25 cellular contexts compared by ENCODE assay signal in the genomic region with DNA sequence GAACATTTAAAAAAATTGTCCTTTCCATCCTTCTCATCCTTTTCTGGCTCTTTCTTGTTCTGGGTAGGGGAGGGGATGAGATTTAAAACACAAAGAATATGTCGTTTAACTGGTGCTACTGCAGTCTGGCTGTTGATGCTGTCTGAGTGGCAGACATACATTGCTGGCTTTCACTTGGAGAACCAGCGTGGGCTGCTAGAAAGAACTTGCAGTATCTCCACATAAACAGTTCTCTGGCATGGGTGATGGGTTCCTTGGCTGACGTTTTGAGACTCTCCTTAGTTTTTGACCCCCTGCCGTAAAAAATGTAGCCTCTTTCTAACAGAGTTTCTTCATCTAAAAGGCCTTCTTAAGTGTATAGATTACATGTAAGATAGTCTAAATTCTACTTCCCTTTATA.
"Had no signal": no experiment of that assay in that cellular context is flagged by ENCODE, and none has a peak within 500 bp of the region (broad histone marks: within the 10 kb centered on the region; RNA-seq: fewer than 3 reads in every experiment).

No MANE protein-coding gene starts in this region.

- H3K4me3 Mint-ChIP-seq: activated CD4-positive, alpha-beta memory T cell treated with anti-CD3 and anti-CD28 coated beads for 36 hours; activated CD4-positive, alpha-beta T cell treated with anti-CD3 and anti-CD28 coated beads for 36 hours; activated CD4-positive, alpha-beta T cell treated with anti-CD3 and anti-CD28 coated beads, Interleukin-2, amount 10 ng/mL, durations not matched to agents 24 days and 14 days; activated naive CD4-positive, alpha-beta T cell treated with anti-CD3 and anti-CD28 coated beads, Interleukin-2, amount 10 ng/mL, durations not matched to agents 7 days and 5 days; activated naive CD8-positive, alpha-beta T cell treated with anti-CD3 and anti-CD28 coated beads, Interleukin-2, amount 10 ng/mL, durations not matched to agents 7 days and 5 days; activated T-cell treated with anti-CD3 and anti-CD28 coated beads, Interleukin-2, amount 50 U/mL, for 24 hours; activated T-cell treated with anti-CD3 and anti-CD28 coated beads, Interleukin-2, amount 50 U/mL, for 72 hours; endodermal cell had no signal

- H3K4me1 Mint-ChIP-seq: activated CD4-positive, alpha-beta T cell treated with anti-CD3 and anti-CD28 coated beads for 36 hours; activated CD4-positive, alpha-beta T cell treated with anti-CD3 and anti-CD28 coated beads, Interleukin-2, amount 10 ng/mL, durations not matched to agents 24 days and 14 days; activated naive CD4-positive, alpha-beta T cell treated with anti-CD3 and anti-CD28 coated beads, Interleukin-2, amount 10 ng/mL, durations not matched to agents 7 days and 5 days; activated naive CD8-positive, alpha-beta T cell treated with anti-CD3 and anti-CD28 coated beads, Interleukin-2, amount 10 ng/mL, durations not matched to agents 7 days and 5 days; endodermal cell had no signal

- H3K4me3 ChIP-seq: body of pancreas, colonic mucosa had no signal

- H3K9me3 Mint-ChIP-seq: activated CD4-positive, alpha-beta memory T cell treated with anti-CD3 and anti-CD28 coated beads for 36 hours; activated CD4-positive, alpha-beta T cell treated with anti-CD3 and anti-CD28 coated beads, Interleukin-2, amount 10 ng/mL, durations not matched to agents 24 days and 14 days; activated T-cell treated with anti-CD3 and anti-CD28 coated beads, Interleukin-2, amount 50 U/mL, for 24 hours had no signal

- H3K36me3 Mint-ChIP-seq: activated CD4-positive, alpha-beta memory T cell treated with anti-CD3 and anti-CD28 coated beads for 36 hours; activated naive CD4-positive, alpha-beta T cell treated with anti-CD3 and anti-CD28 coated beads, Interleukin-2, amount 10 ng/mL, durations not matched to agents 7 days and 5 days; activated naive CD4-positive, alpha-beta T cell treated with anti-CD3 and anti-CD28 coated beads, Interleukin-2, amount 50 U/mL, for 72 hours; activated naive CD8-positive, alpha-beta T cell treated with anti-CD3 and anti-CD28 coated beads, Interleukin-2, amount 10 ng/mL, durations not matched to agents 7 days and 5 days had no signal

- H3K4me1 ChIP-seq: body of pancreas, colonic mucosa had no signal

- ATAC-seq: activated CD4-positive, alpha-beta T cell treated with anti-CD3 and anti-CD28 coated beads for 36 hours; activated naive CD4-positive, alpha-beta T cell treated with anti-CD3 and anti-CD28 coated beads, Interleukin-2, amount 50 U/mL, for 72 hours; activated T-cell treated with anti-CD3 and anti-CD28 coated beads, Interleukin-2, amount 50 U/mL, for 72 hours; body of pancreas; esophagus mucosa had no signal

- H3K27me3 ChIP-seq: body of pancreas, colonic mucosa had no signal

- H3K36me3 ChIP-seq: colonic mucosa had no signal

- H3K27me3 Mint-ChIP-seq: activated CD4-positive, alpha-beta memory T cell treated with anti-CD3 and anti-CD28 coated beads for 36 hours; activated CD4-positive, alpha-beta T cell treated with anti-CD3 and anti-CD28 coated beads for 36 hours; activated CD4-positive, alpha-beta T cell treated with anti-CD3 and anti-CD28 coated beads, Interleukin-2, amount 10 ng/mL, durations not matched to agents 24 days and 14 days; activated naive CD4-positive, alpha-beta T cell treated with anti-CD3 and anti-CD28 coated beads, Interleukin-2, amount 10 ng/mL, durations not matched to agents 7 days and 5 days; activated naive CD8-positive, alpha-beta T cell treated with anti-CD3 and anti-CD28 coated beads, Interleukin-2, amount 10 ng/mL, durations not matched to agents 7 days and 5 days; activated T-cell treated with anti-CD3 and anti-CD28 coated beads, Interleukin-2, amount 50 U/mL, for 24 hours had no signal

- DNase-seq: activated CD4-positive, alpha-beta memory T cell treated with anti-CD3 and anti-CD28 coated beads for 36 hours; activated CD4-positive, alpha-beta T cell treated with anti-CD3 and anti-CD28 coated beads for 36 hours; activated CD4-positive, alpha-beta T cell treated with anti-CD3 and anti-CD28 coated beads, Interleukin-2, amount 10 ng/mL, durations not matched to agents 24 days and 14 days; activated CD4-positive, CD25-positive, alpha-beta regulatory T cell; activated CD4-positive, CD25-positive, alpha-beta regulatory T cell treated with anti-CD3 and anti-CD28 coated beads, Interleukin-2, amount 50 U/mL, for 72 hours; activated CD8-positive, alpha-beta memory T cell treated with anti-CD3 and anti-CD28 coated beads, Interleukin-2, amount 50 U/mL, for 48 hours; activated gamma-delta T cell; activated naive CD4-positive, alpha-beta T cell; activated naive CD4-positive, alpha-beta T cell treated with anti-CD3 and anti-CD28 coated beads, Interleukin-2, amount 10 ng/mL, durations not matched to agents 7 days and 5 days; activated naive CD8-positive, alpha-beta T cell treated with anti-CD3 and anti-CD28 coated beads, Interleukin-2, amount 10 ng/mL, durations not matched to agents 7 days and 5 days; activated T-cell treated with anti-CD3 and anti-CD28 coated beads for 4 hours; activated T-cell treated with anti-CD3 and anti-CD28 coated beads, Interleukin-2, amount 50 U/mL, for 24 hours; activated T-cell treated with anti-CD3 and anti-CD28 coated beads, Interleukin-2, amount 50 U/mL, for 72 hours; amniotic stem cell; aorta; body of pancreas; caudate nucleus; colonic mucosa; effector memory CD4-positive, alpha-beta T cell; endodermal cell; foreskin fibroblast; head of caudate nucleus; T-helper 2 cell had no signal

- H3K27ac ChIP-seq: body of pancreas, colonic mucosa had no signal

- H3K9me3 ChIP-seq: body of pancreas, colonic mucosa had no signal

- H3K27ac Mint-ChIP-seq: activated CD4-positive, alpha-beta memory T cell treated with anti-CD3 and anti-CD28 coated beads for 36 hours; activated CD4-positive, alpha-beta T cell treated with anti-CD3 and anti-CD28 coated beads for 36 hours; activated CD4-positive, alpha-beta T cell treated with anti-CD3 and anti-CD28 coated beads, Interleukin-2, amount 10 ng/mL, durations not matched to agents 24 days and 14 days; activated naive CD4-positive, alpha-beta T cell treated with anti-CD3 and anti-CD28 coated beads, Interleukin-2, amount 10 ng/mL, durations not matched to agents 7 days and 5 days; activated naive CD4-positive, alpha-beta T cell treated with anti-CD3 and anti-CD28 coated beads, Interleukin-2, amount 50 U/mL, for 72 hours; activated naive CD8-positive, alpha-beta T cell treated with anti-CD3 and anti-CD28 coated beads, Interleukin-2, amount 10 ng/mL, durations not matched to agents 7 days and 5 days; activated T-cell treated with anti-CD3 and anti-CD28 coated beads, Interleukin-2, amount 50 U/mL, for 24 hours; activated T-cell treated with anti-CD3 and anti-CD28 coated beads, Interleukin-2, amount 50 U/mL, for 72 hours; endodermal cell had no signal
